14 cellular contexts compared by ENCODE assay signal in genomic region chr4:157172011-157172410, GRCh38. TPM values are rescaled to one million over a fixed set of nuclear protein-coding genes. Genes with fewer than 3 reads are reported as not detected.
DNase-seq lines count a peak whose midpoint lies in the region; ATAC-seq, FAIRE-seq and TF ChIP-seq lines count a peak whose summit lies in the region.
"Had no signal": no experiment of that assay in that cellular context is flagged by ENCODE, and none has a peak within 500 bp of the region (broad histone marks: within the 10 kb centered on the region; RNA-seq: fewer than 3 reads in every experiment).

No MANE protein-coding gene starts in this region.

- H3K79me2 ChIP-seq in OCI-LY3 (ENCODE audit: low read length): no peaks in the 10 kb centered on the region
- no peaks in the 10 kb centered on the region for H3K79me2 ChIP-seq in endothelial cell of umbilical vein (ENCODE audit: control insufficient read depth, insufficient read depth, low read length)

- H3K9ac ChIP-seq in OCI-LY3 (ENCODE audit: low read length) (no peak overlapping the region), endothelial cell of umbilical vein (replicated peaks; ENCODE audit: extremely low read depth, insufficient read depth, low read length) (no peak overlapping the region)
- H3K9ac ChIP-seq: neural progenitor cell had no signal

- no TSS peak for BruUV-seq in endothelial cell of umbilical vein (replicated peaks; lab: Mats Ljungman, UMichigan)

- H3K36me3 ChIP-seq in OCI-LY3 (replicated peaks; ENCODE audit: low read depth, low read length): no peaks in the 10 kb centered on the region
- no peaks in the 10 kb centered on the region for H3K36me3 ChIP-seq in endothelial cell of umbilical vein (ENCODE audit: control insufficient read depth in 2 of 2, extremely low read depth in 1 of 2, insufficient read depth in 2 of 2, low read length in 2 of 2)
- H3K36me3 ChIP-seq: BE2C, neural progenitor cell had no signal

- H3K27ac ChIP-seq in OCI-LY3 (ENCODE audit: low read length): no peak overlapping the region
- H3K27ac ChIP-seq in endothelial cell of umbilical vein (ENCODE audit: insufficient read depth, low read depth, low read length): no peak overlapping the region
- H3K27ac ChIP-seq: neural progenitor cell had no signal

- no peaks in the 10 kb centered on the region for H4K20me1 ChIP-seq in OCI-LY3 (ENCODE audit: insufficient read depth, low read length)
- H4K20me1 ChIP-seq in endothelial cell of umbilical vein (replicated peaks; ENCODE audit: control insufficient read depth, extremely low read depth, insufficient read depth, low read length): no peaks in the 10 kb centered on the region

- dilution Hi-C loops in endothelial cell of umbilical vein (cut with MboI; ENCODE audit: extremely low pct_ligation_motif_present, low sequenced_read_pairs): no loop called here

- POLR2A ChIA-PET in endothelial cell of umbilical vein (lab: Charles Lee): no interaction called here

- CTCF ChIA-PET in endothelial cell of umbilical vein (lab: Charles Lee): interaction anchor here (0.7 to 2.2 kb wide), 5 partner anchors 32 to 696 kb away, joined by 3 to 16 read pairs (median 4); partner anchors contain the start of gene PDGFC

- TF ChIP-seq POLR2A in endothelial cell of umbilical vein (IDR thresholded peaks at IDR 0.05; ENCODE audit: low read depth, low read length): no peak

- H3K4me3 ChIP-seq in OCI-LY3 (ENCODE audit: low read length) (no peak overlapping the region), endothelial cell of umbilical vein (replicated peaks in 1 of 3; ENCODE audit: insufficient read depth in 1 of 3, low read depth in 1 of 3, low read length in 3 of 3) (no peak overlapping the region), retinal pigment epithelial cell (ENCODE audit: low read length) (no peak overlapping the region)
- H3K4me3 ChIP-seq: neural progenitor cell had no signal

- intact Hi-C loops in endothelial cell of umbilical vein (cut with micrococcal nuclease): no loop called here

- H3K9me1 ChIP-seq in endothelial cell of umbilical vein (replicated peaks; ENCODE audit: control insufficient read depth, extremely low read depth, insufficient read depth, low read length): no peaks in the 10 kb centered on the region

- H3K27me3 ChIP-seq in OCI-LY3 (ENCODE audit: low read depth, low read length) (no peaks in the 10 kb centered on the region), endothelial cell of umbilical vein (ENCODE audit: control insufficient read depth in 2 of 2, insufficient read depth in 2 of 2, low read length in 2 of 2) (no peaks in the 10 kb centered on the region)
- H3K27me3 ChIP-seq: BE2C, neural progenitor cell had no signal

- H2AFZ ChIP-seq in OCI-LY3 (ENCODE audit: low read depth, low read length): no peak overlapping the region
- H2AFZ ChIP-seq in endothelial cell of umbilical vein (ENCODE audit: low read depth, low read length): no peak overlapping the region
- H2AFZ ChIP-seq: neural progenitor cell had no signal

- TF ChIP-seq CTCF in OCI-LY3 (IDR thresholded peaks at IDR 0.05; ENCODE audit: low read depth, low read length) (peak; percentile 30; the same call in 1 of the 2 replicates), endothelial cell of umbilical vein (IDR thresholded peaks at IDR 0.05; ENCODE audit: extremely low read depth in 1 of 2, insufficient read depth in 1 of 2, low read depth in 1 of 2, low read length in 2 of 2) (no peak), retinal pigment epithelial cell (conservative IDR thresholded peaks at IDR 0.05; ENCODE audit: low read depth, low read length) (peak; percentile 35)

- peak; percentile 27 for DNase-seq in NCI-H82 (lab: John Stamatoyannopoulos, UW)
- DNase-seq in NCI-H82 treated with DMSO at 0.1 percent for 48 hours (lab: John Stamatoyannopoulos, UW; ENCODE audit: unreplicated experiment): no peak
- DNase-seq in endothelial cell of umbilical vein (ENCODE audit: low read depth, low spot score): peak; percentile 22
- no peak for DNase-seq in retinal pigment epithelial cell (ENCODE audit: low read depth)
- DNase-seq in D341Med (ENCODE audit: low spot score): no peak
- DNase-seq in activated effector memory CD4-positive, alpha-beta T cell treated with Interleukin-2 at 50 U/mL for 16 hours: no peak
- DNase-seq: activated CD8-positive, alpha-beta T cell treated with anti-CD3 and anti-CD28 coated beads for 36 hours; BE2C; NCI-H524 treated with DMSO at 0.1 percent for 48 hours had no signal

- FAIRE-seq in endothelial cell of umbilical vein (lab: Jason Lieb, UNC): no peak
- FAIRE-seq: keratinocyte had no signal

- no peaks in the 10 kb centered on the region for H3K4me1 ChIP-seq in OCI-LY3 (ENCODE audit: low read length)
- no peaks in the 10 kb centered on the region for H3K4me1 ChIP-seq in endothelial cell of umbilical vein (ENCODE audit: control insufficient read depth, extremely low read depth, insufficient read depth, low read length)
- H3K4me1 ChIP-seq: BE2C, neural progenitor cell had no signal

- H3K4me2 ChIP-seq in OCI-LY3 (ENCODE audit: low read length) (no peak overlapping the region), endothelial cell of umbilical vein (ENCODE audit: insufficient read depth, low read length) (no peak overlapping the region)
- H3K4me2 ChIP-seq: neural progenitor cell had no signal

- ATAC-seq in HG03196 (IDR thresholded peaks at IDR 0.05; ENCODE audit: unreplicated experiment): no peak
- ATAC-seq: activated CD8-positive, alpha-beta T cell treated with anti-CD3 and anti-CD28 coated beads for 36 hours; activated naive CD4-positive, alpha-beta T cell treated with anti-CD3 and anti-CD28 coated beads, Interleukin-2, amount 50 U/mL, for 72 hours had no signal

- no peaks in the 10 kb centered on the region for H3K9me3 ChIP-seq in OCI-LY3 (ENCODE audit: insufficient read depth, low read length)
- no peaks in the 10 kb centered on the region for H3K9me3 ChIP-seq in endothelial cell of umbilical vein (replicated peaks; ENCODE audit: control insufficient read depth, insufficient read depth, low read length)
- H3K9me3 ChIP-seq: BE2C had no signal

TF ChIP-seq in endothelial cell of umbilical vein, 7 proteins besides CTCF, POLR2A, EP300 and RAD21:
- no peak for TF ChIP-seq EZH2 (IDR thresholded peaks at IDR 0.05; ENCODE audit: borderline replicate concordance, low read depth, low read length, severe bottlenecking)
- TF ChIP-seq GATA2 (IDR thresholded peaks at IDR 0.05; ENCODE audit: insufficient read depth, insufficient read length, low read depth, low read length): no peak
- no peak for TF ChIP-seq JUN (IDR thresholded peaks at IDR 0.05; ENCODE audit: borderline replicate concordance, insufficient read depth, insufficient read length, low read depth)
- TF ChIP-seq FOS (IDR thresholded peaks at IDR 0.05; ENCODE audit: borderline replicate concordance, insufficient read depth, low read length): no peak
- TF ChIP-seq POLR2AphosphoS5 (IDR thresholded peaks at IDR 0.05; ENCODE audit: insufficient read depth, low read depth, low read length): no peak
- no peak for TF ChIP-seq MYC (IDR thresholded peaks at IDR 0.05; ENCODE audit: low read depth, low read length)
- TF ChIP-seq MAX (IDR thresholded peaks at IDR 0.05; ENCODE audit: insufficient read depth, insufficient read length): no peak
TF ChIP-seq in endothelial cell of umbilical vein: peak in this region for 0.

RNA-seq across cellular contexts. Expression of gene GRIA2, which starts 48.5 kb away (rescaled TPM):
- total RNA-seq in endothelial cell of umbilical vein: not detected in 2 replicates
- not detected in 2 replicates for polyA plus RNA-seq in endothelial cell of umbilical vein
- not detected in 2 replicates for polyA plus RNA-seq in endothelial cell of umbilical vein (2011; cell fraction: cytosol; rRNA removed)
- 0.03 TPM in 1 of 2 replicates, not detected in the other for polyA plus RNA-seq in endothelial cell of umbilical vein (2011; cell fraction: nucleus; rRNA removed)
- not detected in 2 replicates for polyA plus RNA-seq in endothelial cell of umbilical vein (2012)
- polyA minus RNA-seq in endothelial cell of umbilical vein: not detected in 2 replicates
- not detected for polyA minus RNA-seq in endothelial cell of umbilical vein (2011; cell fraction: cytosol; rRNA and poly(A)+ RNA removed)
- polyA minus RNA-seq in endothelial cell of umbilical vein (2011; cell fraction: nucleus; rRNA and poly(A)+ RNA removed): 0.38 TPM in 1 of 2 replicates, not detected in the other
- total RNA-seq: activated CD8-positive, alpha-beta T cell treated with anti-CD3 and anti-CD28 coated beads for 36 hours; activated naive CD4-positive, alpha-beta T cell treated with anti-CD3 and anti-CD28 coated beads, Interleukin-2, amount 50 U/mL, for 72 hours had no signal
- polyA plus RNA-seq: keratinocyte had no signal

Comparison
In these comparisons a context has a peak if more than half of its experiments do, and no peak if none do; other contexts are left out.
1. DNase-seq: peak in NCI-H82 (single experiment) and endothelial cell of umbilical vein (single experiment); none in NCI-H82 treated with DMSO at 0.1 percent for 48 hours (single experiment), retinal pigment epithelial cell (single experiment), D341Med (single experiment) and activated effector memory CD4-positive, alpha-beta T cell treated with Interleukin-2 at 50 U/mL for 16 hours (single experiment).
2. CTCF ChIP-seq: peak in OCI-LY3 (single experiment) and retinal pigment epithelial cell (single experiment); none in endothelial cell of umbilical vein (0 of 2).